1 cellular context compared by ENCODE assay signal in the genomic region with DNA sequence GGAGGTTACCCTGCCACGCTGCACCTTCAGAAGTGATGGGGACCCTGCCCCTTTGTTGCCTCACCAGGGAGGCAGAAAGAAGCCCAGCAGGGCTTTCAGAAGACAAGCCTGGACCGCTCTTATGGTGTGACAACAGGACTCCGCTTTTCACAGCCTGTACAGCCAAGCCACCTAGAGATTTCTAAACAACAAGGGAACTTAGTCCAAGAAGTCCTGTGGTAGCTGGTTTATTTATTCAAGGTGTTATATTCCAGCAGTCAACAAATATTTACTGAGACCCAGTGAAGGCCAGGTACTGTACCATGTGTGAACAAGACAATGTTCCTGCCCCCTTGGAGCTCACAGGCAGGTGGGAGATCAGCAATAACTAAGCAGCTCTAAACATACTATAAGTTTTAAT.
TF ChIP-seq lines count a peak whose summit lies in the region.

No MANE protein-coding gene starts in this region.

TF ChIP-seq in GM12878, 131 proteins besides CTCF, POLR2A, EP300 and RAD21:
- TF ChIP-seq MEF2B (IDR thresholded peaks at IDR 0.05; ENCODE audit: partially characterized antibody, poor library complexity, severe bottlenecking) (no peak), NR2C1 (IDR thresholded peaks at IDR 0.05) (no peak), BHLHE40 (IDR thresholded peaks at IDR 0.05; ENCODE audit: borderline replicate concordance in 1 of 2, low read depth in 2 of 2, low read length in 1 of 2) (no peak), ZZZ3 (IDR thresholded peaks at IDR 0.05; ENCODE audit: control insufficient read depth, insufficient read length, low read depth) (no peak), PBX3 (IDR thresholded peaks at IDR 0.05; ENCODE audit: insufficient replicate concordance, low read depth, low read length) (no peak), ZNF217 (IDR thresholded peaks at IDR 0.05) (no peak), BMI1 (IDR thresholded peaks at IDR 0.05; ENCODE audit: borderline replicate concordance) (no peak), MTA2 (IDR thresholded peaks at IDR 0.05; ENCODE audit: low read depth) (no peak), ZNF274 (IDR thresholded peaks at IDR 0.05; ENCODE audit: insufficient read depth, insufficient read length) (no peak), GATAD2B (conservative IDR thresholded peaks at IDR 0.05; ENCODE audit: low read depth) (no peak), SREBF1 (IDR thresholded peaks at IDR 0.05; ENCODE audit: low read length) (no peak), SREBF2 (IDR thresholded peaks at IDR 0.05; ENCODE audit: low read length) (no peak), HCFC1 (IDR thresholded peaks at IDR 0.05; ENCODE audit: low read length) (no peak), IKZF2 (IDR thresholded peaks at IDR 0.05) (no peak), NR2C2 (IDR thresholded peaks at IDR 0.05; ENCODE audit: borderline replicate concordance, control insufficient read depth, insufficient read length, low read depth) (no peak)
- TF ChIP-seq, protein P1, sequence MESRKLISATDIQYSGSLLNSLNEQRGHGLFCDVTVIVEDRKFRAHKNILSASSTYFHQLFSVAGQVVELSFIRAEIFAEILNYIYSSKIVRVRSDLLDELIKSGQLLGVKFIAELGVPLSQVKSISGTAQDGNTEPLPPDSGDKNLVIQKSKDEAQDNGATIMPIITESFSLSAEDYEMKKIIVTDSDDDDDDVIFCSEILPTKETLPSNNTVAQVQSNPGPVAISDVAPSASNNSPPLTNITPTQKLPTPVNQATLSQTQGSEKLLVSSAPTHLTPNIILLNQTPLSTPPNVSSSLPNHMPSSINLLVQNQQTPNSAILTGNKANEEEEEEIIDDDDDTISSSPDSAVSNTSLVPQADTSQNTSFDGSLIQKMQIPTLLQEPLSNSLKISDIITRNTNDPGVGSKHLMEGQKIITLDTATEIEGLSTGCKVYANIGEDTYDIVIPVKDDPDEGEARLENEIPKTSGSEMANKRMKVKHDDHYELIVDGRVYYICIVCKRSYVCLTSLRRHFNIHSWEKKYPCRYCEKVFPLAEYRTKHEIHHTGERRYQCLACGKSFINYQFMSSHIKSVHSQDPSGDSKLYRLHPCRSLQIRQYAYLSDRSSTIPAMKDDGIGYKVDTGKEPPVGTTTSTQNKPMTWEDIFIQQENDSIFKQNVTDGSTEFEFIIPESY (IDR thresholded peaks at IDR 0.05) = no peak
- TF ChIP-seq, protein P2, sequence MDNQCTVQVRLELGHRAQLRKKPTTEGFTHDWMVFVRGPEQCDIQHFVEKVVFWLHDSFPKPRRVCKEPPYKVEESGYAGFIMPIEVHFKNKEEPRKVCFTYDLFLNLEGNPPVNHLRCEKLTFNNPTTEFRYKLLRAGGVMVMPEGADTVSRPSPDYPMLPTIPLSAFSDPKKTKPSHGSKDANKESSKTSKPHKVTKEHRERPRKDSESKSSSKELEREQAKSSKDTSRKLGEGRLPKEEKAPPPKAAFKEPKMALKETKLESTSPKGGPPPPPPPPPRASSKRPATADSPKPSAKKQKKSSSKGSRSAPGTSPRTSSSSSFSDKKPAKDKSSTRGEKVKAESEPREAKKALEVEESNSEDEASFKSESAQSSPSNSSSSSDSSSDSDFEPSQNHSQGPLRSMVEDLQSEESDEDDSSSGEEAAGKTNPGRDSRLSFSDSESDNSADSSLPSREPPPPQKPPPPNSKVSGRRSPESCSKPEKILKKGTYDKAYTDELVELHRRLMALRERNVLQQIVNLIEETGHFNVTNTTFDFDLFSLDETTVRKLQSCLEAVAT (IDR thresholded peaks at IDR 0.05) = no peak
- TF ChIP-seq, protein P3, sequence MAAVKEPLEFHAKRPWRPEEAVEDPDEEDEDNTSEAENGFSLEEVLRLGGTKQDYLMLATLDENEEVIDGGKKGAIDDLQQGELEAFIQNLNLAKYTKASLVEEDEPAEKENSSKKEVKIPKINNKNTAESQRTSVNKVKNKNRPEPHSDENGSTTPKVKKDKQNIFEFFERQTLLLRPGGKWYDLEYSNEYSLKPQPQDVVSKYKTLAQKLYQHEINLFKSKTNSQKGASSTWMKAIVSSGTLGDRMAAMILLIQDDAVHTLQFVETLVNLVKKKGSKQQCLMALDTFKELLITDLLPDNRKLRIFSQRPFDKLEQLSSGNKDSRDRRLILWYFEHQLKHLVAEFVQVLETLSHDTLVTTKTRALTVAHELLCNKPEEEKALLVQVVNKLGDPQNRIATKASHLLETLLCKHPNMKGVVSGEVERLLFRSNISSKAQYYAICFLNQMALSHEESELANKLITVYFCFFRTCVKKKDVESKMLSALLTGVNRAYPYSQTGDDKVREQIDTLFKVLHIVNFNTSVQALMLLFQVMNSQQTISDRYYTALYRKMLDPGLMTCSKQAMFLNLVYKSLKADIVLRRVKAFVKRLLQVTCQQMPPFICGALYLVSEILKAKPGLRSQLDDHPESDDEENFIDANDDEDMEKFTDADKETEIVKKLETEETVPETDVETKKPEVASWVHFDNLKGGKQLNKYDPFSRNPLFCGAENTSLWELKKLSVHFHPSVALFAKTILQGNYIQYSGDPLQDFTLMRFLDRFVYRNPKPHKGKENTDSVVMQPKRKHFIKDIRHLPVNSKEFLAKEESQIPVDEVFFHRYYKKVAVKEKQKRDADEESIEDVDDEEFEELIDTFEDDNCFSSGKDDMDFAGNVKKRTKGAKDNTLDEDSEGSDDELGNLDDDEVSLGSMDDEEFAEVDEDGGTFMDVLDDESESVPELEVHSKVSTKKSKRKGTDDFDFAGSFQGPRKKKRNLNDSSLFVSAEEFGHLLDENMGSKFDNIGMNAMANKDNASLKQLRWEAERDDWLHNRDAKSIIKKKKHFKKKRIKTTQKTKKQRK (IDR thresholded peaks at IDR 0.05; ENCODE audit: low read depth, low read length) = no peak
- TF ChIP-seq, protein P4, sequence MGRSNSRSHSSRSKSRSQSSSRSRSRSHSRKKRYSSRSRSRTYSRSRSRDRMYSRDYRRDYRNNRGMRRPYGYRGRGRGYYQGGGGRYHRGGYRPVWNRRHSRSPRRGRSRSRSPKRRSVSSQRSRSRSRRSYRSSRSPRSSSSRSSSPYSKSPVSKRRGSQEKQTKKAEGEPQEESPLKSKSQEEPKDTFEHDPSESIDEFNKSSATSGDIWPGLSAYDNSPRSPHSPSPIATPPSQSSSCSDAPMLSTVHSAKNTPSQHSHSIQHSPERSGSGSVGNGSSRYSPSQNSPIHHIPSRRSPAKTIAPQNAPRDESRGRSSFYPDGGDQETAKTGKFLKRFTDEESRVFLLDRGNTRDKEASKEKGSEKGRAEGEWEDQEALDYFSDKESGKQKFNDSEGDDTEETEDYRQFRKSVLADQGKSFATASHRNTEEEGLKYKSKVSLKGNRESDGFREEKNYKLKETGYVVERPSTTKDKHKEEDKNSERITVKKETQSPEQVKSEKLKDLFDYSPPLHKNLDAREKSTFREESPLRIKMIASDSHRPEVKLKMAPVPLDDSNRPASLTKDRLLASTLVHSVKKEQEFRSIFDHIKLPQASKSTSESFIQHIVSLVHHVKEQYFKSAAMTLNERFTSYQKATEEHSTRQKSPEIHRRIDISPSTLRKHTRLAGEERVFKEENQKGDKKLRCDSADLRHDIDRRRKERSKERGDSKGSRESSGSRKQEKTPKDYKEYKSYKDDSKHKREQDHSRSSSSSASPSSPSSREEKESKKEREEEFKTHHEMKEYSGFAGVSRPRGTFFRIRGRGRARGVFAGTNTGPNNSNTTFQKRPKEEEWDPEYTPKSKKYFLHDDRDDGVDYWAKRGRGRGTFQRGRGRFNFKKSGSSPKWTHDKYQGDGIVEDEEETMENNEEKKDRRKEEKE (IDR thresholded peaks at IDR 0.05) = no peak
- TF ChIP-seq, protein P5, sequence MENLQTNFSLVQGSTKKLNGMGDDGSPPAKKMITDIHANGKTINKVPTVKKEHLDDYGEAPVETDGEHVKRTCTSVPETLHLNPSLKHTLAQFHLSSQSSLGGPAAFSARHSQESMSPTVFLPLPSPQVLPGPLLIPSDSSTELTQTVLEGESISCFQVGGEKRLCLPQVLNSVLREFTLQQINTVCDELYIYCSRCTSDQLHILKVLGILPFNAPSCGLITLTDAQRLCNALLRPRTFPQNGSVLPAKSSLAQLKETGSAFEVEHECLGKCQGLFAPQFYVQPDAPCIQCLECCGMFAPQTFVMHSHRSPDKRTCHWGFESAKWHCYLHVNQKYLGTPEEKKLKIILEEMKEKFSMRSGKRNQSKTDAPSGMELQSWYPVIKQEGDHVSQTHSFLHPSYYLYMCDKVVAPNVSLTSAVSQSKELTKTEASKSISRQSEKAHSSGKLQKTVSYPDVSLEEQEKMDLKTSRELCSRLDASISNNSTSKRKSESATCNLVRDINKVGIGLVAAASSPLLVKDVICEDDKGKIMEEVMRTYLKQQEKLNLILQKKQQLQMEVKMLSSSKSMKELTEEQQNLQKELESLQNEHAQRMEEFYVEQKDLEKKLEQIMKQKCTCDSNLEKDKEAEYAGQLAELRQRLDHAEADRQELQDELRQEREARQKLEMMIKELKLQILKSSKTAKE (IDR thresholded peaks at IDR 0.05; ENCODE audit: low read depth, poor library complexity, severe bottlenecking) = no peak
